25 cellular contexts compared by ENCODE assay signal in the genomic region with DNA sequence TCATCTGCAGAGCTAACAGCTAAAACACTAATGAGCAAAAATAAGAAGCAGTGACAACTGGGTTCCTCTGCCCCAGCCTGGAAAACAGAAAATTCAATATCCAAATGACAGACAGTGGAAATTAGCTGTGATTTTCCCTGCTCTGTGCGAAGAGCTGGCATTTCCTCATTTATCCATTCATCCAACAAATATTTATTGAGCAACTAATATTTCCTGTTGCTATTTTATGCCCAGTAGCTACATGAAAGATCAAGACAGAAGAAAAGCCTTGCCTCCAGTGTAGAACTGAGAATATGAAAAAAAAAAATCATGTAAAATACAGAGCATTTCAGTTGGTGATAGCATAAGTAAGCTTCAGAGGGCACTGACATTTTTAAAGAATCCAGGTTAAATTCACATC.
DNase-seq lines count a peak whose midpoint lies in the region; ATAC-seq, FAIRE-seq and TF ChIP-seq lines count a peak whose summit lies in the region.
"Had no signal": no experiment of that assay in that cellular context is flagged by ENCODE, and none has a peak within 500 bp of the region (broad histone marks: within the 10 kb centered on the region; RNA-seq: fewer than 3 reads in every experiment).

No MANE protein-coding gene starts in this region.

- DNase-seq in EH (ENCODE audit: low read depth): peak; percentile 37
- peak; percentile 29 for DNase-seq in HS-5 (ENCODE audit: low read depth)
- peak; percentile 18 for DNase-seq in choroid plexus epithelial cell (ENCODE audit: low read depth)
- no peak for DNase-seq in keratinocyte (ENCODE audit: low read depth, low spot score)
- DNase-seq in NCI-H2107 treated with DMSO at 0.1 percent for 48 hours (lab: John Stamatoyannopoulos, UW; ENCODE audit: unreplicated experiment): no peak
- DNase-seq in NCI-H2171 (lab: John Stamatoyannopoulos, UW): no peak
- DNase-seq: Caco-2; CD4-positive, alpha-beta T cell; DMS 273 treated with DMSO at 0.1 percent for 48 hours; DMS79 treated with DMSO at 0.1 percent for 48 hours; GOT3; KG1; NCI-H1092 treated with DMSO at 0.1 percent for 48 hours; NCI-H146; NCI-H2029; NCI-H345; NCI-H524; NCI-H82; SJCRH30; T-cell had no signal

- H3K79me2 ChIP-seq in keratinocyte (ENCODE audit: control insufficient read depth, insufficient read depth, low read length): no peaks in the 10 kb centered on the region

- H3K36me3 ChIP-seq in keratinocyte (ENCODE audit: control insufficient read depth in 2 of 2, extremely low read depth in 1 of 2, insufficient read depth in 2 of 2, low read length in 2 of 2): no peaks in the 10 kb centered on the region
- H3K36me3 ChIP-seq: BLaER1, SJCRH30 had no signal

- peak overlapping the region; percentile 33 for H3K4me2 ChIP-seq in keratinocyte (ENCODE audit: control insufficient read depth, extremely low read depth, insufficient read depth, low read depth, low read length)
- H3K4me2 ChIP-seq: BLaER1 had no signal

- no peak overlapping the region for H3K9ac ChIP-seq in keratinocyte (ENCODE audit: control insufficient read depth, extremely low read depth, insufficient read depth, low read length)
- H3K9ac ChIP-seq: BLaER1 had no signal

- dilution Hi-C loops in keratinocyte (cut with MboI; ENCODE audit: extremely low pct_ligation_motif_present, low sequenced_read_pairs): no loop called here

- FAIRE-seq in keratinocyte (lab: Jason Lieb, UNC): no peak
- FAIRE-seq: A204.1, GM12892 had no signal

- H2AFZ ChIP-seq in keratinocyte (ENCODE audit: control insufficient read depth, low read length): peak overlapping the region; percentile 28

- H4K20me1 ChIP-seq in keratinocyte (ENCODE audit: control insufficient read depth, extremely low read depth, insufficient read depth, low read length): no peaks in the 10 kb centered on the region
- H4K20me1 ChIP-seq: BLaER1 had no signal

- ATAC-seq in HG03457 (IDR thresholded peaks at IDR 0.05; ENCODE audit: unreplicated experiment): no peak
- ATAC-seq: Panc1, T-cell had no signal

- no peaks in the 10 kb centered on the region for H3K9me1 ChIP-seq in keratinocyte (ENCODE audit: control insufficient read depth, extremely low read depth, insufficient read depth, low read length)

- no peak overlapping the region for H3K4me3 ChIP-seq in choroid plexus epithelial cell (ENCODE audit: low read depth, low read length)
- H3K4me3 ChIP-seq in keratinocyte (ENCODE audit: control insufficient read depth in 2 of 3, extremely low read depth in 1 of 3, insufficient read depth in 2 of 3, low read depth in 1 of 3, low read length in 3 of 3): no peak overlapping the region
- H3K4me3 ChIP-seq: BLaER1, SJCRH30 had no signal

- H3K9me3 ChIP-seq in keratinocyte (ENCODE audit: control insufficient read depth, low read depth, low read length): no peaks in the 10 kb centered on the region
- H3K9me3 ChIP-seq: BLaER1, SJCRH30 had no signal

- H3K4me1 ChIP-seq in keratinocyte (ENCODE audit: control insufficient read depth, extremely low read depth, insufficient read depth, low read length): peaks cover 31% of the 10 kb centered on the region
- H3K4me1 ChIP-seq: Caco-2, SJCRH30 had no signal

- TF ChIP-seq CTCF in choroid plexus epithelial cell (conservative IDR thresholded peaks at IDR 0.05; ENCODE audit: low read depth, low read length) (no peak), keratinocyte (optimal IDR thresholded peaks at IDR 0.05 in 1 of 3, IDR thresholded peaks at IDR 0.05 in 1 of 3, conservative IDR thresholded peaks at IDR 0.05 in 1 of 3; ENCODE audit: extremely low read depth in 1 of 3, insufficient read depth in 2 of 3, low read length in 3 of 3) (no peak)

- no peaks in the 10 kb centered on the region for H3K27me3 ChIP-seq in keratinocyte (ENCODE audit: control insufficient read depth, extremely low read depth, insufficient read depth, low read length)
- H3K27me3 ChIP-seq: BLaER1 had no signal

- no peak overlapping the region for H3K27ac ChIP-seq in keratinocyte (ENCODE audit: control insufficient read depth, insufficient read depth, low read length)
- H3K27ac ChIP-seq: BLaER1, SJCRH30 had no signal

Comparison
In these comparisons a context has a peak if more than half of its experiments do, and no peak if none do; other contexts are left out.
1. DNase-seq: peak in EH (single experiment), HS-5 (single experiment) and choroid plexus epithelial cell (single experiment); none in keratinocyte (single experiment), NCI-H2107 treated with DMSO at 0.1 percent for 48 hours (single experiment) and NCI-H2171 (single experiment).